ENCODE assay signal across 10 cellular contexts in the genomic region with DNA sequence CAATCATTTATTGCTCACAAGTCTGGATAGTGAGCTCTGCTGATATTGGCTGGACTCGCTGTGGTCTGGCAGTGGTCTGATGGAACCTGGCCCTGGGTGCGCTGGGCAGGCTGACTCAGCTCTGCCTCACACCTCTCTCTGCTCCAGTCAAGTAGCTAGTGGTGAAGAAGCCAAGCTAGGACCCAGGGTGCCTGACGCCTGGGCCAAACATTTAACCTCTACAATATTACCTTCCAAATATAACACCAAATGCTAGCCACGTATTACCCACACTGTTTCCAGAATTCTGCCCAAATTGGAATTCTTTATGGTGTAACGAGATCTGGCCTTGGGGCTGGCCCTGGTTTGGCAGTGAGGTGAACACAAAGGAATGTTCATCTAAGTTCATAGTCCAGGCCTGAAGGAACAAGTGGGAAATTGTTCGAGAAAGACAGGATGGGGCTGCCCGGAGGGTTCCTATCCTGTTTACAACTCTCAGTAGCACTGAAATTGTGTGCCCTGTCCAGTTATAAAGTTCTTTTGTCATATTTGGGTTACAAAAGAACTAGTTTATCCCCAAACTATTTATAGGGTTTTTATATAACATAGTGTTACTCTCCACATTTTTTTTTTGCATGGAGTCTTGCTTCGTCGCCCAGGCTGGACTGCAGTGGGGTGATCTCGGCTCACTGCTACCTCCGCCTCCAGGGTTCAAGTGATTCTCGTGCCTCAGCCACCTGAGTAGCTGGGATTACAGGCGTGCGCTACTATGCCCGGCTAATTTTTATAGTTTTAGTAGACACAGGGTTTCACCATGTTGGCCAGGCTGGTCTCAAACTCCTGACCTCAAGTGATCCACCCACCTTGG. TPM values are rescaled to one million over a fixed set of nuclear protein-coding genes. Genes with fewer than 3 reads are reported as not detected.
DNase-seq lines count a peak whose midpoint lies in the region; ATAC-seq and TF ChIP-seq lines count a peak whose summit lies in the region.
"Had no signal": no experiment of that assay in that cellular context is flagged by ENCODE, and none has a peak within 500 bp of the region (broad histone marks: within the 10 kb centered on the region; RNA-seq: fewer than 3 reads in every experiment).

No MANE protein-coding gene starts in this region.

- H3K9me3 Mint-ChIP-seq in nephron (no peaks in the 10 kb centered on the region), immature natural killer cell (no peaks in the 10 kb centered on the region)

- no peaks in the 10 kb centered on the region for H3K9me3 ChIP-seq in MG63

- H3K27me3 ChIP-seq in MG63: no peaks in the 10 kb centered on the region

- H3K36me3 Mint-ChIP-seq in nephron (ENCODE audit: low read depth) (no peaks in the 10 kb centered on the region), immature natural killer cell (no peaks in the 10 kb centered on the region)
- H3K36me3 Mint-ChIP-seq: brain had no signal

- H3K4me3 Mint-ChIP-seq in nephron (no peak overlapping the region), immature natural killer cell (no peak overlapping the region)
- H3K4me3 Mint-ChIP-seq: brain had no signal

- TF ChIP-seq CTCF in AG09309 (IDR thresholded peaks at IDR 0.05; ENCODE audit: control insufficient read depth, insufficient read depth, low read depth, low read length, missing control alignments) (no peak), nephron (IDR thresholded peaks at IDR 0.05; ENCODE audit: unreplicated experiment in 3 of 3) (no peak)

- peak; percentile 56 for DNase-seq in AG09309 (ENCODE audit: low read depth)
- peak; percentile 96 for DNase-seq in MG63
- DNase-seq in epithelial cell of prostate (ENCODE audit: low read depth, low spot score): no peak
- DNase-seq in immature natural killer cell: no peak
- DNase-seq in NCI-H1105 treated with DMSO at 0.1 percent for 48 hours (lab: John Stamatoyannopoulos, UW): no peak
- DNase-seq in NCI-H1436 treated with DMSO at 0.1 percent for 48 hours (lab: John Stamatoyannopoulos, UW): no peak
- DNase-seq: activated CD4-positive, alpha-beta T cell treated with anti-CD3 and anti-CD28 coated beads for 4 hours had no signal

- H3K4me1 Mint-ChIP-seq in nephron (no peaks in the 10 kb centered on the region), immature natural killer cell (no peaks in the 10 kb centered on the region)
- H3K4me1 Mint-ChIP-seq: brain had no signal

- peak overlapping the region; percentile 62 for H3K27ac ChIP-seq in epithelial cell of prostate

- no peaks in the 10 kb centered on the region for H3K36me3 ChIP-seq in MG63

- H3K27ac Mint-ChIP-seq in nephron (peak overlapping the region; percentile 65 to 89 (median 70)), immature natural killer cell (no peak overlapping the region)
- H3K27ac Mint-ChIP-seq: brain had no signal

- H3K27me3 Mint-ChIP-seq in nephron (ENCODE audit: low read depth): peaks cover 5% of the 10 kb centered on the region
- peaks cover 2 to 5% (median 3%) of the 10 kb centered on the region in 3 donors for H3K27me3 Mint-ChIP-seq in immature natural killer cell (ENCODE audit: low read depth in 3 of 3)

- H3K4me3 ChIP-seq in AG09309 (ENCODE audit: control insufficient read depth, low read depth, low read length): no peak overlapping the region
- no peak overlapping the region for H3K4me3 ChIP-seq in MG63

- ATAC-seq in HG03196 (IDR thresholded peaks at IDR 0.05; ENCODE audit: unreplicated experiment): no peak

RNA-seq across cellular contexts. Expression of gene OR2AE1, which starts 16.3 kb away (rescaled TPM):
- not detected in 2 replicates for total RNA-seq in MG63 (2014; rRNA removed; shearing (Covaris generic); ENCODE audit: low replicate concordance)
- polyA plus RNA-seq in immature natural killer cell: not detected

RNA-seq across cellular contexts. Expression of gene CYP3A43, which starts 32.7 kb away (rescaled TPM):
- not detected in 2 replicates for total RNA-seq in MG63 (2014; rRNA removed; shearing (Covaris generic); ENCODE audit: low replicate concordance)
- polyA plus RNA-seq in immature natural killer cell: not detected

RNA-seq across cellular contexts. Expression of gene TRIM4, which starts 58.8 kb away (rescaled TPM):
- total RNA-seq in MG63 (2014; rRNA removed; shearing (Covaris generic); ENCODE audit: low replicate concordance): 9.1 and 11.3 TPM in 2 replicates
- polyA plus RNA-seq in immature natural killer cell: 10 to 100 TPM; 14.0 to 23.9 (median 14.7) TPM

Comparison
In these comparisons a context has a peak if more than half of its experiments do, and no peak if none do; other contexts are left out.
1. DNase-seq: peak in AG09309 (single experiment) and MG63 (single experiment); none in epithelial cell of prostate (single experiment), immature natural killer cell (0 of 3), NCI-H1105 treated with DMSO at 0.1 percent for 48 hours (single experiment) and NCI-H1436 treated with DMSO at 0.1 percent for 48 hours (single experiment).
2. H3K27ac Mint-ChIP-seq: peak in nephron (3 of 3); none in immature natural killer cell (0 of 6).